Comparison of ENCODE assay signal across 15 cellular contexts in genomic region chr17:69404398-69404797, GRCh38.
"Had no signal": no experiment of that assay in that cellular context is flagged by ENCODE, and none has a peak within 500 bp of the region (broad histone marks: within the 10 kb centered on the region; RNA-seq: fewer than 3 reads in every experiment).

No MANE protein-coding gene starts in this region.

- H3K4me1 ChIP-seq: ascending aorta, suprapubic skin, upper lobe of left lung had no signal

- H3K9me3 ChIP-seq: ascending aorta, suprapubic skin, upper lobe of left lung had no signal

- DNase-seq: activated CD4-positive, alpha-beta memory T cell treated with anti-CD3 and anti-CD28 coated beads, Interleukin-2, amount 10 ng/mL, durations not matched to agents 7 days and 5 days; activated CD4-positive, alpha-beta T cell treated with anti-CD3 and anti-CD28 coated beads for 1 hour; activated naive CD8-positive, alpha-beta T cell treated with anti-CD3 and anti-CD28 coated beads, Interleukin-2, amount 10 ng/mL, durations not matched to agents 7 days and 5 days; activated T-cell treated with anti-CD3 and anti-CD28 coated beads, Interleukin-2, amount 50 U/mL, for 72 hours; hypothalamus; nephron progenitor cell; stimulated activated CD4-positive, alpha-beta T cell treated with anti-CD3 and anti-CD28 coated beads, Interleukin-4, amount 100 ng/mL, for 1 hour; stimulated activated CD8-positive, alpha-beta memory T cell treated with anti-CD3 and anti-CD28 coated beads, Interleukin-4, amount 100 ng/mL, for 48 hours; stimulated activated naive CD8-positive, alpha-beta T cell treated with anti-CD3 and anti-CD28 coated beads, Interleukin-15, Interleukin-2, amounts not matched to agents 100 U/mL and 50 U/mL, for 24 hours; T-helper 9 cell; upper lobe of left lung had no signal

- H3K27me3 ChIP-seq: ascending aorta, cardiac muscle cell, suprapubic skin, upper lobe of left lung had no signal

- H3K4me3 ChIP-seq: ascending aorta, cardiac muscle cell, suprapubic skin, upper lobe of left lung had no signal

- ATAC-seq: activated T-cell treated with anti-CD3 and anti-CD28 coated beads, Interleukin-2, amount 50 U/mL, for 72 hours; stimulated activated naive CD8-positive, alpha-beta T cell treated with anti-CD3 and anti-CD28 coated beads, Interleukin-15, Interleukin-2, amounts not matched to agents 100 U/mL and 50 U/mL, for 24 hours had no signal

- H3K36me3 ChIP-seq: ascending aorta, cardiac muscle cell, suprapubic skin, upper lobe of left lung had no signal

- FAIRE-seq: colon had no signal

- H3K27ac ChIP-seq: ascending aorta, cardiac muscle cell, suprapubic skin, upper lobe of left lung had no signal
